In genomic region chr17:21573961-21574610, GRCh38 we compare ENCODE assay signal across 8 cellular contexts.
DNase-seq lines count a peak whose midpoint lies in the region; ATAC-seq lines count a peak whose summit lies in the region.

No MANE protein-coding gene starts in this region.

- no peak overlapping the region for H4K91ac ChIP-seq in mesenchymal stem cell (ENCODE audit: low read length)

- no peak overlapping the region for H2AFZ ChIP-seq in mesenchymal stem cell (ENCODE audit: low read depth, low read length)

- peak overlapping the region; percentile 92 for H3K9ac ChIP-seq in mesenchymal stem cell (ENCODE audit: low read length)

- peaks cover 0 to 2% of the 10 kb centered on the region in 2 experiments for H3K36me3 ChIP-seq in mesenchymal stem cell (ENCODE audit: control insufficient read depth in 1 of 2, insufficient read depth in 2 of 2, low read depth in 1 of 2, low read length in 2 of 2)

- peak overlapping the region in 1 of 2 experiments; percentile 90 for H3K4me3 ChIP-seq in mesenchymal stem cell (ENCODE audit: insufficient read depth in 1 of 2, low read depth in 1 of 2, low read length in 2 of 2)

- H3K4me2 ChIP-seq in mesenchymal stem cell (ENCODE audit: low read length, poor library complexity, severe bottlenecking) = no peak overlapping the region

- no peak overlapping the region for H2BK15ac ChIP-seq in mesenchymal stem cell (ENCODE audit: low read depth, poor library complexity, severe bottlenecking)

- peak; percentile 56 for DNase-seq in ACHN
- peak; percentile 72 for DNase-seq in RPMI7951 (ENCODE audit: low read depth)
- DNase-seq in central memory CD4-positive, alpha-beta T cell = peak; percentile 25
- DNase-seq in mesenchymal stem cell = no peak

- H3K27me3 ChIP-seq in mesenchymal stem cell (ENCODE audit: control insufficient read depth in 1 of 2, insufficient read depth in 1 of 2, low read length in 2 of 2) = no peaks in the 10 kb centered on the region

- H2BK5ac ChIP-seq in mesenchymal stem cell (ENCODE audit: low read depth, low read length, poor library complexity, severe bottlenecking) = no peak overlapping the region

- H2AK5ac ChIP-seq in mesenchymal stem cell (ENCODE audit: low read length, severe bottlenecking) = no peak overlapping the region

- 83% methylated on average over 32 of the region's 39 CpGs for WGBS in mesenchymal stem cell

- no peak overlapping the region for H3K23ac ChIP-seq in mesenchymal stem cell (ENCODE audit: low read length in 2 of 2)

- no peak overlapping the region for H3K18ac ChIP-seq in mesenchymal stem cell (ENCODE audit: low read depth in 1 of 2, low read length in 2 of 2)

- no peak overlapping the region for H2BK120ac ChIP-seq in mesenchymal stem cell (ENCODE audit: low read depth, low read length)

- no peak overlapping the region for H3K4ac ChIP-seq in mesenchymal stem cell (ENCODE audit: low read depth in 1 of 2, low read length in 2 of 2)

- no peaks in the 10 kb centered on the region for H3K79me1 ChIP-seq in mesenchymal stem cell (replicated peaks; ENCODE audit: low read length, poor library complexity, severe bottlenecking)

- no peaks in the 10 kb centered on the region for H3K4me1 ChIP-seq in mesenchymal stem cell (ENCODE audit: control insufficient read depth, insufficient read depth, low read depth, low read length)

- H4K8ac ChIP-seq in mesenchymal stem cell (ENCODE audit: low read length) = no peak overlapping the region

- H3K27ac ChIP-seq in mesenchymal stem cell (ENCODE audit: low read length, poor library complexity, severe bottlenecking) (no peak overlapping the region), temporal lobe (ENCODE audit: low read depth, low read length) (peak overlapping the region; percentile 9)

- in situ Hi-C loops in ACHN (cut with HindIII; ENCODE audit: low pct_ligation_motif_present, low pct_unique_long_range_greater_than_20kb, low sequenced_read_pairs) = no loop called here

- ATAC-seq in GM21360 (IDR thresholded peaks at IDR 0.05; ENCODE audit: unreplicated experiment) (no peak), GM19455 (IDR thresholded peaks at IDR 0.05; ENCODE audit: unreplicated experiment) (no peak), GM21786 (IDR thresholded peaks at IDR 0.05; ENCODE audit: unreplicated experiment) (no peak)

- no peak overlapping the region for H3K14ac ChIP-seq in mesenchymal stem cell (ENCODE audit: low read length in 2 of 2)

- no peak overlapping the region for H2BK12ac ChIP-seq in mesenchymal stem cell (ENCODE audit: low read length in 2 of 2)

- no peaks in the 10 kb centered on the region for H3K9me3 ChIP-seq in mesenchymal stem cell (ENCODE audit: control insufficient read depth, low read length)
